2 cellular contexts compared by ENCODE assay signal in the genomic region with DNA sequence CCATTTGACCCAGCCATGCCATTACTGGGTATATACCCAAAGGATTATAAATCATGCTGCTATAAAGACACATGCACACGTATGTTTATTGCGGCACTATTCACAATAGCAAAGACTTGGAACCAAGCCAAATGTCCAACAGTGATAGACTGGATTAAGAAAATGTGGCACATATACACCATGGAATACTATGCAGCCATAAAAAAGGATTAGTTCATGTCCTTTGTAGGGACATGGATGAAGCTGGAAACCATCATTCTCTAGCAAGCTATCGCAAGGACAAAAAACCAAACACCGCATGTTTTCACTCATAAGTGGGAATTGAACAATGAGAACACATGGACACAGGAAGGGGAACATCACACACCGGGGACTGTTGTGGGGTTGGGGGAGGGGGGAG.
DNase-seq lines count a peak whose midpoint lies in the region; ATAC-seq, FAIRE-seq and TF ChIP-seq lines count a peak whose summit lies in the region.
"Not testable (repeated sequence)": the region's sequence is repeated elsewhere in the genome, so short reads cannot be mapped to it uniquely, and the experiment has no call there.

No MANE protein-coding gene starts in this region.

- not testable (repeated sequence) for H3K79me2 ChIP-seq in K562 (ENCODE audit: control insufficient read depth, insufficient read depth, low read length)

- not testable (repeated sequence) for H3K9me1 ChIP-seq in K562 (ENCODE audit: control insufficient read depth, insufficient read depth, low read length)

- FAIRE-seq in K562 (lab: Jason Lieb, UNC) = not testable (repeated sequence)

- BruUV-seq in K562 (replicated peaks; lab: Mats Ljungman, UMichigan) = not testable (repeated sequence)

- H3K4me2 ChIP-seq in K562 (ENCODE audit: insufficient read depth, low read length) = not testable (repeated sequence)

- TF ChIP-seq CTCF in HEK293 (tag by site-specific recombination; IDR thresholded peaks at IDR 0.05); K562 (IDR thresholded peaks at IDR 0.05 in 2 of 3, conservative IDR thresholded peaks at IDR 0.05 in 1 of 3; ENCODE audit: insufficient read depth in 2 of 3, low read depth in 1 of 3, low read length in 3 of 3): not testable (repeated sequence)

- not testable (repeated sequence) for H3K9me3 ChIP-seq in HEK293 (ENCODE audit: control insufficient read depth, insufficient read depth, low read depth, low read length); K562 (replicated peaks; ENCODE audit: control insufficient read depth, insufficient read depth, low read depth, low read length)

- TF ChIP-seq EP300 in K562 (IDR thresholded peaks at IDR 0.05; ENCODE audit: low read length) = not testable (repeated sequence)

- TF ChIP-seq POLR2A in K562 (conservative IDR thresholded peaks at IDR 0.05) = not testable (repeated sequence)

- H3K27ac ChIP-seq in HEK293 (ENCODE audit: extremely low read depth, low read depth, low read length); K562 (ENCODE audit: extremely low read depth, low read depth, low read length): not testable (repeated sequence)

- H3K9ac ChIP-seq in K562 (ENCODE audit: insufficient read depth in 1 of 2, low read depth in 2 of 2, low read length in 2 of 2) = not testable (repeated sequence)

- CTCF ChIA-PET in HEK293 (lab: Yijun Ruan, JAX); K562 (lab: Yijun Ruan, JAX; ENCODE audit: low intra/inter-chr PET ratio): not testable (repeated sequence)

- DNase-seq in K562 (ENCODE audit: extremely low read depth in 1 of 4, low spot score in 3 of 4) = not testable (repeated sequence)

- H3K4me3 ChIP-seq in HEK293 (ENCODE audit: low read depth, low read length); K562: not testable (repeated sequence)

- H3K36me3 ChIP-seq in HEK293 (ENCODE audit: control insufficient read depth in 2 of 2, insufficient read depth in 1 of 2, low read length in 2 of 2); K562 (ENCODE audit: control insufficient read depth, insufficient read depth, low read length): not testable (repeated sequence)

- not testable (repeated sequence) for ATAC-seq in K562

- not testable (repeated sequence) for H3K4me1 ChIP-seq in HEK293 (ENCODE audit: control insufficient read depth, insufficient read depth, low read length); K562 (replicated peaks in 1 of 2; ENCODE audit: control insufficient read depth in 2 of 2, insufficient read depth in 2 of 2, low read length in 2 of 2)

- POLR2A ChIA-PET in HEK293 (lab: Yijun Ruan, JAX); K562 (lab: Yijun Ruan, JAX): not testable (repeated sequence)

- not testable (repeated sequence) for H3K27me3 ChIP-seq in K562 (ENCODE audit: control insufficient read depth in 2 of 2, insufficient read depth in 2 of 2, low read length in 2 of 2)

- intact Hi-C loops in K562 (cut with micrococcal nuclease) = not testable (repeated sequence)

- H4K20me1 ChIP-seq in K562 (replicated peaks; ENCODE audit: control insufficient read depth, insufficient read depth, low read length) = not testable (repeated sequence)

- TF ChIP-seq RAD21 in K562 (CRISPR knock-in tag; conservative IDR thresholded peaks at IDR 0.05 in 1 of 2, IDR thresholded peaks at IDR 0.05 in 1 of 2) = not testable (repeated sequence)

- in situ Hi-C loops in K562 (cut with MboI) = not testable (repeated sequence)

- H2AFZ ChIP-seq in K562 (ENCODE audit: low read depth, low read length) = not testable (repeated sequence)

- WGBS in K562 (ENCODE audit: insufficient coverage, low coverage, missing lambda C conversion rate) = 5% methylated on average over 3 of the region's 5 CpGs

TF ChIP-seq in HEK293, 187 proteins besides CTCF, POLR2A, EP300 and RAD21:
- TF ChIP-seq, protein P1, sequence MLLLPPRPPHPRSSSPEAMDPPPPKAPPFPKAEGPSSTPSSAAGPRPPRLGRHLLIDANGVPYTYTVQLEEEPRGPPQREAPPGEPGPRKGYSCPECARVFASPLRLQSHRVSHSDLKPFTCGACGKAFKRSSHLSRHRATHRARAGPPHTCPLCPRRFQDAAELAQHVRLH (tag by site-specific recombination; IDR thresholded peaks at IDR 0.05) = 0 out of 2 replicates have a peak, but pooled peaks have one; percentile 40
- peak; percentile 91 for TF ChIP-seq ZNF146 (tag by site-specific recombination; IDR thresholded peaks at IDR 0.05)

TF ChIP-seq in K562, 482 proteins besides CTCF, POLR2A, EP300 and RAD21:
- TF ChIP-seq NFIC (IDR thresholded peaks at IDR 0.05) = peak; percentile 29; the same call in 1 of the 2 replicates
